In the genomic region with DNA sequence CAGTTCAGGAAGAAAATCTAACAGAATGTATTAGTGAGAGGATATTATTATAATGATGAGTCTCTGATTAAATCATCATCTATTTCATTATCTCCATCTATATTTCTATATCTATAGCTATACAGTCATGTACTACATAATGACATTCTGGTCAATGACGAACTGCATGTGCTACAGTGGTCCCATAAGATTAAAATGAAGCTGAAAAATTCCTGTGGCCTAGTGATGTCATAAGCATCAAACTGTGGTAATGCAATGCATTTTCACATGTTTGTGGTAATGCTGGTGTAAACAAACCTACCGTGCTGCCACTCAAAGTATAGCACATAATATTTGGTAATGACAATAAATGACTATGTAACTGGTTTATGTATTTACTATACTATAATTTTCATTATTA, we compare ENCODE assay signal across 25 cellular contexts.
DNase-seq lines count a peak whose midpoint lies in the region; ATAC-seq, FAIRE-seq and TF ChIP-seq lines count a peak whose summit lies in the region.
"Had no signal": no experiment of that assay in that cellular context is flagged by ENCODE, and none has a peak within 500 bp of the region (broad histone marks: within the 10 kb centered on the region; RNA-seq: fewer than 3 reads in every experiment).

No MANE protein-coding gene starts in this region.

- intact Hi-C loops in HepG2 (cut with micrococcal nuclease; ENCODE audit: unreplicated experiment) (no loop called here), right lobe of liver (cut with DNase I) (no loop called here), dorsolateral prefrontal cortex (cut with DNase I) (no loop called here), breast epithelium (cut with DNase I; ENCODE audit: low total_unique reads) (no loop called here)

- CTCF ChIA-PET in HepG2 (lab: Yijun Ruan, JAX; ENCODE audit: low intra/inter-chr PET ratio, low total read pairs) = no interaction called here

- no peaks in the 10 kb centered on the region for H3K27me3 ChIP-seq in HepG2 (ENCODE audit: control insufficient read depth in 1 of 2, insufficient read depth in 2 of 2, low read length in 2 of 2)
- no peaks in the 10 kb centered on the region for H3K27me3 ChIP-seq in right lobe of liver
- no peaks in the 10 kb centered on the region for H3K27me3 ChIP-seq in dorsolateral prefrontal cortex
- H3K27me3 ChIP-seq in right atrium auricular region = no peaks in the 10 kb centered on the region
- no peaks in the 10 kb centered on the region for H3K27me3 ChIP-seq in breast epithelium

- no peak for DNase-seq in HepG2 (ENCODE audit: low spot score)
- DNase-seq in right lobe of liver = no peak
- peak; percentile 49 for DNase-seq in astrocyte of the hippocampus (ENCODE audit: low read depth, low spot score)
- DNase-seq in fibroblast of the aortic adventitia (ENCODE audit: low read depth) = peak; percentile 2
- DNase-seq in dorsolateral prefrontal cortex = no peak
- DNase-seq in right atrium auricular region (ENCODE audit: low spot score) = no peak
- DNase-seq in breast epithelium (ENCODE audit: low spot score in 2 of 2) = no peak
- DNase-seq: Calu3; CD8-positive, alpha-beta memory T cell; DMS153; Kasumi-1; NCI-H1417; NCI-H1694 treated with DMSO at 0.1 percent for 48 hours; NCI-H2081 treated with DMSO at 0.1 percent for 48 hours; NCI-H2171 treated with DMSO at 0.1 percent for 48 hours; NCI-H446; NCI-H69; PC-9; SIG-M5; SK-N-SH had no signal

- H3K27ac ChIP-seq in HepG2 (ENCODE audit: extremely low read length, insufficient read depth, low read length) = no peak overlapping the region
- no peak overlapping the region for H3K27ac ChIP-seq in right lobe of liver
- H3K27ac ChIP-seq in dorsolateral prefrontal cortex = no peak overlapping the region
- H3K27ac ChIP-seq in right atrium auricular region = no peak overlapping the region
- no peak overlapping the region for H3K27ac ChIP-seq in breast epithelium
- H3K27ac ChIP-seq: 22Rv1, C4-2B, PC-9, RWPE1 had no signal

- no peak for ATAC-seq in HepG2
- no peak for ATAC-seq in right lobe of liver
- no peak for ATAC-seq in HG03432 (IDR thresholded peaks at IDR 0.05; ENCODE audit: unreplicated experiment)

- no TSS peak for BruUV-seq in HepG2 (replicated peaks; lab: Mats Ljungman, UMichigan)

- TF ChIP-seq POLR2A in HepG2 (IDR thresholded peaks at IDR 0.05; ENCODE audit: insufficient read depth in 1 of 2, low read depth in 2 of 2, low read length in 2 of 2) = no peak
- TF ChIP-seq POLR2A in right lobe of liver (IDR thresholded peaks at IDR 0.05) = no peak
- TF ChIP-seq POLR2A in breast epithelium (IDR thresholded peaks at IDR 0.05) = no peak

- WGBS in HepG2 (ENCODE audit: low lambda C conversion rate) = 3% methylated on average over 2 of the region's 2 CpGs
- 64% methylated on average over 2 of the region's 2 CpGs for WGBS in right lobe of liver (ENCODE audit: insufficient coverage, low coverage, low lambda C conversion rate, missing lambda C conversion rate)

- H3K4me3 ChIP-seq in HepG2 (replicated peaks in 1 of 3; ENCODE audit: insufficient read depth in 1 of 3, low read depth in 2 of 3, low read length in 3 of 3) = no peak overlapping the region
- no peak overlapping the region for H3K4me3 ChIP-seq in right lobe of liver
- H3K4me3 ChIP-seq in fibroblast of the aortic adventitia (ENCODE audit: low read depth, low read length) = no peak overlapping the region
- no peak overlapping the region for H3K4me3 ChIP-seq in dorsolateral prefrontal cortex
- no peak overlapping the region for H3K4me3 ChIP-seq in right atrium auricular region
- H3K4me3 ChIP-seq in breast epithelium = no peak overlapping the region
- H3K4me3 ChIP-seq: PC-9 had no signal

- no peak overlapping the region for H3K9ac ChIP-seq in HepG2 (ENCODE audit: insufficient read depth, low read depth, low read length)
- H3K9ac ChIP-seq: SK-N-SH had no signal

- no peak for TF ChIP-seq CTCF in HepG2 (CRISPR knock-in tag; IDR thresholded peaks at IDR 0.05)
- TF ChIP-seq CTCF in right lobe of liver (IDR thresholded peaks at IDR 0.05) = no peak
- TF ChIP-seq CTCF in fibroblast of the aortic adventitia (IDR thresholded peaks at IDR 0.05; ENCODE audit: insufficient read depth, low read length) = no peak
- no peak for TF ChIP-seq CTCF in dorsolateral prefrontal cortex (IDR thresholded peaks at IDR 0.05 in 54 of 56, conservative IDR thresholded peaks at IDR 0.05 in 2 of 56; ENCODE audit: low read depth in 1 of 56, partially characterized antibody in 56 of 56)
- no peak for TF ChIP-seq CTCF in right atrium auricular region (IDR thresholded peaks at IDR 0.05)
- no peak for TF ChIP-seq CTCF in breast epithelium (IDR thresholded peaks at IDR 0.05)

- in situ Hi-C loops in HepG2 (cut with HindIII; ENCODE audit: extremely low pct_ligation_motif_present, low pct_unique_long_range_greater_than_20kb) = no loop called here

- FAIRE-seq in HepG2 (lab: Jason Lieb, UNC) = no peak
- FAIRE-seq: H1 had no signal

- H3K79me2 ChIP-seq in HepG2 (ENCODE audit: insufficient read depth, low read length) = no peaks in the 10 kb centered on the region

- no peak for TF ChIP-seq RAD21 in HepG2 (CRISPR knock-in tag; IDR thresholded peaks at IDR 0.05)

- POLR2A ChIA-PET in HepG2 (lab: Yijun Ruan, JAX) = no interaction called here

- H4K20me1 ChIP-seq in HepG2 (ENCODE audit: insufficient read depth, low read length) = no peaks in the 10 kb centered on the region

- H3K36me3 ChIP-seq in HepG2 (replicated peaks in 1 of 2; ENCODE audit: control insufficient read depth in 1 of 2, insufficient read depth in 2 of 2, low read length in 2 of 2) (no peaks in the 10 kb centered on the region), right lobe of liver (no peaks in the 10 kb centered on the region), right atrium auricular region (no peaks in the 10 kb centered on the region), breast epithelium (no peaks in the 10 kb centered on the region)

- TF ChIP-seq EP300 in HepG2 (IDR thresholded peaks at IDR 0.05; ENCODE audit: low read depth in 2 of 2, low read length in 2 of 2) (no peak), HepG2 (CRISPR knock-in tag; IDR thresholded peaks at IDR 0.05; ENCODE audit: borderline replicate concordance) (no peak)

- peaks cover 75% of the 10 kb centered on the region for H3K9me3 ChIP-seq in HepG2 (ENCODE audit: low read length)
- H3K9me3 ChIP-seq in right lobe of liver = no peaks in the 10 kb centered on the region
- H3K9me3 ChIP-seq in right atrium auricular region = peaks cover 0 to 9% of the 10 kb centered on the region in 2 donors
- H3K9me3 ChIP-seq in breast epithelium = peaks cover 0 to 9% of the 10 kb centered on the region in 2 donors
- H3K9me3 ChIP-seq: SK-N-SH had no signal

- no peak overlapping the region for H3K4me2 ChIP-seq in HepG2 (ENCODE audit: low read depth, low read length)
- H3K4me2 ChIP-seq: PC-9, SK-N-SH had no signal

- no peak overlapping the region for H2AFZ ChIP-seq in HepG2 (ENCODE audit: low read length)
- H2AFZ ChIP-seq: PC-9 had no signal

- H3K4me1 ChIP-seq in HepG2 (ENCODE audit: insufficient read depth, low read length) = no peaks in the 10 kb centered on the region
- no peaks in the 10 kb centered on the region for H3K4me1 ChIP-seq in right lobe of liver
- no peaks in the 10 kb centered on the region for H3K4me1 ChIP-seq in right atrium auricular region
- H3K4me1 ChIP-seq in breast epithelium = no peaks in the 10 kb centered on the region

TF ChIP-seq in HepG2, 621 proteins besides CTCF, POLR2A, EP300 and RAD21:
- TF ChIP-seq, protein P1, sequence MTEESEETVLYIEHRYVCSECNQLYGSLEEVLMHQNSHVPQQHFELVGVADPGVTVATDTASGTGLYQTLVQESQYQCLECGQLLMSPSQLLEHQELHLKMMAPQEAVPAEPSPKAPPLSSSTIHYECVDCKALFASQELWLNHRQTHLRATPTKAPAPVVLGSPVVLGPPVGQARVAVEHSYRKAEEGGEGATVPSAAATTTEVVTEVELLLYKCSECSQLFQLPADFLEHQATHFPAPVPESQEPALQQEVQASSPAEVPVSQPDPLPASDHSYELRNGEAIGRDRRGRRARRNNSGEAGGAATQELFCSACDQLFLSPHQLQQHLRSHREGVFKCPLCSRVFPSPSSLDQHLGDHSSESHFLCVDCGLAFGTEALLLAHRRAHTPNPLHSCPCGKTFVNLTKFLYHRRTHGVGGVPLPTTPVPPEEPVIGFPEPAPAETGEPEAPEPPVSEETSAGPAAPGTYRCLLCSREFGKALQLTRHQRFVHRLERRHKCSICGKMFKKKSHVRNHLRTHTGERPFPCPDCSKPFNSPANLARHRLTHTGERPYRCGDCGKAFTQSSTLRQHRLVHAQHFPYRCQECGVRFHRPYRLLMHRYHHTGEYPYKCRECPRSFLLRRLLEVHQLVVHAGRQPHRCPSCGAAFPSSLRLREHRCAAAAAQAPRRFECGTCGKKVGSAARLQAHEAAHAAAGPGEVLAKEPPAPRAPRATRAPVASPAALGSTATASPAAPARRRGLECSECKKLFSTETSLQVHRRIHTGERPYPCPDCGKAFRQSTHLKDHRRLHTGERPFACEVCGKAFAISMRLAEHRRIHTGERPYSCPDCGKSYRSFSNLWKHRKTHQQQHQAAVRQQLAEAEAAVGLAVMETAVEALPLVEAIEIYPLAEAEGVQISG (CRISPR knock-in tag; IDR thresholded peaks at IDR 0.05) = no peak
- TF ChIP-seq ZFP36L1 (CRISPR knock-in tag; IDR thresholded peaks at IDR 0.05) (no peak), KMT2B (CRISPR knock-in tag; IDR thresholded peaks at IDR 0.05) (no peak), ZNF619 (CRISPR knock-in tag; IDR thresholded peaks at IDR 0.05) (no peak), ZNF136 (CRISPR knock-in tag; IDR thresholded peaks at IDR 0.05; ENCODE audit: low read depth) (no peak), ZNF224 (CRISPR knock-in tag; IDR thresholded peaks at IDR 0.05) (no peak), CREB1 (IDR thresholded peaks at IDR 0.05) (peak; percentile 66), CREB1 (CRISPR knock-in tag; IDR thresholded peaks at IDR 0.05) (no peak)

Comparison
In these comparisons a context has a peak if more than half of its experiments do, and no peak if none do; other contexts are left out.
1. DNase-seq: peak in astrocyte of the hippocampus (single experiment) and fibroblast of the aortic adventitia (single experiment); none in HepG2 (single experiment), right lobe of liver (0 of 3), dorsolateral prefrontal cortex (0 of 10), right atrium auricular region (single experiment) and breast epithelium (0 of 2).